18 cellular contexts compared by ENCODE assay signal in genomic region chr12:130053641-130054040, GRCh38.
DNase-seq lines count a peak whose midpoint lies in the region; ATAC-seq and TF ChIP-seq lines count a peak whose summit lies in the region.
"Had no signal": no experiment of that assay in that cellular context is flagged by ENCODE, and none has a peak within 500 bp of the region (broad histone marks: within the 10 kb centered on the region; RNA-seq: fewer than 3 reads in every experiment).

No MANE protein-coding gene starts in this region.

- H3K9me3 ChIP-seq in hepatocyte (ENCODE audit: low read depth) = no peaks in the 10 kb centered on the region
- no peaks in the 10 kb centered on the region for H3K9me3 ChIP-seq in left ventricle myocardium inferior (replicated peaks)
- H3K9me3 ChIP-seq: MG63, suprapubic skin had no signal

- no peak for TF ChIP-seq CTCF in hepatocyte (IDR thresholded peaks at IDR 0.05; ENCODE audit: poor library complexity)
- no peak for TF ChIP-seq CTCF in left ventricle myocardium inferior (IDR thresholded peaks at IDR 0.05; ENCODE audit: borderline replicate concordance)

- peaks cover 2% of the 10 kb centered on the region for H3K4me1 Mint-ChIP-seq in activated naive CD8-positive, alpha-beta T cell treated with anti-CD3 and anti-CD28 coated beads, Interleukin-2, amount 50 U/mL, for 24 hours
- H3K4me1 Mint-ChIP-seq: CD8-positive, alpha-beta memory T cell had no signal

- intact Hi-C loops in left ventricle myocardium inferior (cut with micrococcal nuclease) = no loop called here

- no peak overlapping the region for H3K4me2 ChIP-seq in hepatocyte

- H4K20me1 ChIP-seq in hepatocyte (ENCODE audit: insufficient read depth, poor library complexity, severe bottlenecking) = no peaks in the 10 kb centered on the region

- H3K4me1 ChIP-seq in hepatocyte (ENCODE audit: insufficient read depth) (no peaks in the 10 kb centered on the region), left ventricle myocardium inferior (no peaks in the 10 kb centered on the region)
- H3K4me1 ChIP-seq: suprapubic skin had no signal

- H3K4me3 ChIP-seq in hepatocyte = no peak overlapping the region
- no peak overlapping the region for H3K4me3 ChIP-seq in left ventricle myocardium inferior
- H3K4me3 ChIP-seq: dorsolateral prefrontal cortex, GM23248, MG63, suprapubic skin had no signal

- peaks cover 7% of the 10 kb centered on the region for H3K27me3 Mint-ChIP-seq in activated naive CD8-positive, alpha-beta T cell treated with anti-CD3 and anti-CD28 coated beads, Interleukin-2, amount 50 U/mL, for 24 hours

- no peak for ATAC-seq in activated naive CD8-positive, alpha-beta T cell treated with anti-CD3 and anti-CD28 coated beads, Interleukin-2, amount 50 U/mL, for 24 hours
- ATAC-seq: naive thymus-derived CD8-positive, alpha-beta T cell had no signal

- DNase-seq in NCI-H2196 (lab: John Stamatoyannopoulos, UW; ENCODE audit: unreplicated experiment) (peak; percentile 26), NCI-H2196 treated with DMSO at 0.1 percent for 48 hours (lab: John Stamatoyannopoulos, UW; ENCODE audit: unreplicated experiment) (no peak), NCI-H510A (lab: John Stamatoyannopoulos, UW) (peak; percentile 70), hepatocyte (ENCODE audit: low spot score) (peak; percentile 39), ureter (ENCODE audit: low spot score) (peak; percentile 52), NCI-H1930 (lab: John Stamatoyannopoulos, UW) (no peak), left ventricle myocardium inferior (no peak)
- no peak for DNase-seq in activated naive CD8-positive, alpha-beta T cell treated with anti-CD3 and anti-CD28 coated beads, Interleukin-2, amount 50 U/mL, for 24 hours
- DNase-seq: activated CD4-positive, CD25-positive, alpha-beta regulatory T cell treated with anti-CD3 and anti-CD28 coated beads, Interleukin-2, amount 50 U/mL, for 72 hours; activated naive CD4-positive, alpha-beta T cell treated with anti-CD3 and anti-CD28 coated beads, Interleukin-2, amount 50 U/mL, for 16 hours; brain microvascular endothelial cell; CD8-positive, alpha-beta memory T cell; dorsolateral prefrontal cortex; GM23248; MG63; naive thymus-derived CD8-positive, alpha-beta T cell had no signal

- H3K27ac ChIP-seq in hepatocyte (no peak overlapping the region), left ventricle myocardium inferior (replicated peaks) (no peak overlapping the region)
- H3K27ac ChIP-seq: brain microvascular endothelial cell, dorsolateral prefrontal cortex, GM23248, RWPE1, suprapubic skin had no signal

- WGBS in hepatocyte (ENCODE audit: low lambda C conversion rate, missing lambda C conversion rate) = 46% methylated on average over 11 of the region's 11 CpGs

- H3K36me3 ChIP-seq in hepatocyte (replicated peaks; ENCODE audit: insufficient read depth, low read depth) (no peaks in the 10 kb centered on the region), left ventricle myocardium inferior (no peaks in the 10 kb centered on the region)
- H3K36me3 ChIP-seq: brain microvascular endothelial cell, MG63, suprapubic skin had no signal

- H3K36me3 Mint-ChIP-seq in activated naive CD8-positive, alpha-beta T cell treated with anti-CD3 and anti-CD28 coated beads, Interleukin-2, amount 50 U/mL, for 24 hours (ENCODE audit: low read depth) = peaks cover 2% of the 10 kb centered on the region
- H3K36me3 Mint-ChIP-seq: naive thymus-derived CD8-positive, alpha-beta T cell had no signal

- H3K9me3 Mint-ChIP-seq in activated naive CD8-positive, alpha-beta T cell treated with anti-CD3 and anti-CD28 coated beads, Interleukin-2, amount 50 U/mL, for 24 hours = peaks cover 11% of the 10 kb centered on the region

- peaks cover 30% of the 10 kb centered on the region for H3K27me3 ChIP-seq in hepatocyte
- H3K27me3 ChIP-seq in left ventricle myocardium inferior (ENCODE audit: low read depth) = peaks cover 89% of the 10 kb centered on the region
- H3K27me3 ChIP-seq: brain microvascular endothelial cell, MG63 had no signal

- no peak overlapping the region for H3K4me3 Mint-ChIP-seq in activated naive CD8-positive, alpha-beta T cell treated with anti-CD3 and anti-CD28 coated beads, Interleukin-2, amount 50 U/mL, for 24 hours
- H3K4me3 Mint-ChIP-seq: CD8-positive, alpha-beta memory T cell; naive thymus-derived CD8-positive, alpha-beta T cell had no signal

- no peak overlapping the region for H2AFZ ChIP-seq in hepatocyte
- H2AFZ ChIP-seq: GM23248 had no signal

- H3K27ac Mint-ChIP-seq in activated naive CD8-positive, alpha-beta T cell treated with anti-CD3 and anti-CD28 coated beads, Interleukin-2, amount 50 U/mL, for 24 hours = no peak overlapping the region
- H3K27ac Mint-ChIP-seq: CD8-positive, alpha-beta memory T cell; naive thymus-derived CD8-positive, alpha-beta T cell had no signal

- H3K9me2 ChIP-seq in hepatocyte (replicated peaks; ENCODE audit: insufficient read depth) = no peaks in the 10 kb centered on the region

- no peaks in the 10 kb centered on the region for H3K79me2 ChIP-seq in hepatocyte

Comparison
In these comparisons a context has a peak if more than half of its experiments do, and no peak if none do; other contexts are left out.
1. DNase-seq: peak in NCI-H2196 (single experiment), NCI-H510A (single experiment), hepatocyte (single experiment) and ureter (single experiment); none in NCI-H2196 treated with DMSO at 0.1 percent for 48 hours (single experiment), NCI-H1930 (0 of 2), activated naive CD8-positive, alpha-beta T cell treated with anti-CD3 and anti-CD28 coated beads, Interleukin-2, amount 50 U/mL, for 24 hours (single experiment) and left ventricle myocardium inferior (single experiment).